1 cellular context compared by ENCODE assay signal in genomic region chr2:8427211-8427610, GRCh38.
TF ChIP-seq lines count a peak whose summit lies in the region.

No MANE protein-coding gene starts in this region.

TF ChIP-seq in SK-N-SH, 30 proteins besides CTCF, POLR2A, EP300 and RAD21 (continued from another document):
- TF ChIP-seq IRF3 (IDR thresholded peaks at IDR 0.05; ENCODE audit: low read depth, low read length): no peak
